Comparison of ENCODE assay signal across 1 cellular context in genomic region chr2:72917138-72917874, GRCh38.
TF ChIP-seq lines count a peak whose summit lies in the region.

Gene EMX1, plus strand, starts transcription at chr2:72917519. Its CDS starts 334 bp downstream, at chr2:72917853.

TF ChIP-seq in H1, 55 proteins besides CTCF, POLR2A, EP300 and RAD21 (continued from another document):
- no peak for TF ChIP-seq SIN3A (conservative IDR thresholded peaks at IDR 0.05 in 1 of 2, IDR thresholded peaks at IDR 0.05 in 1 of 2; ENCODE audit: low read depth in 1 of 2, low read length in 2 of 2)
- no peak for TF ChIP-seq CHD2 (IDR thresholded peaks at IDR 0.05; ENCODE audit: low read length)
- TF ChIP-seq HDAC2 (IDR thresholded peaks at IDR 0.05; ENCODE audit: borderline replicate concordance in 1 of 2, low read depth in 2 of 2, low read length in 2 of 2) = no peak
- 0 out of 2 replicates have a peak, but pooled peaks have one; percentile 25 for TF ChIP-seq EGR1 (IDR thresholded peaks at IDR 0.05; ENCODE audit: borderline replicate concordance, low read depth, low read length)
TF ChIP-seq in H1: peak in this region for 7.
